Comparison of ENCODE assay signal across 24 cellular contexts in the genomic region with DNA sequence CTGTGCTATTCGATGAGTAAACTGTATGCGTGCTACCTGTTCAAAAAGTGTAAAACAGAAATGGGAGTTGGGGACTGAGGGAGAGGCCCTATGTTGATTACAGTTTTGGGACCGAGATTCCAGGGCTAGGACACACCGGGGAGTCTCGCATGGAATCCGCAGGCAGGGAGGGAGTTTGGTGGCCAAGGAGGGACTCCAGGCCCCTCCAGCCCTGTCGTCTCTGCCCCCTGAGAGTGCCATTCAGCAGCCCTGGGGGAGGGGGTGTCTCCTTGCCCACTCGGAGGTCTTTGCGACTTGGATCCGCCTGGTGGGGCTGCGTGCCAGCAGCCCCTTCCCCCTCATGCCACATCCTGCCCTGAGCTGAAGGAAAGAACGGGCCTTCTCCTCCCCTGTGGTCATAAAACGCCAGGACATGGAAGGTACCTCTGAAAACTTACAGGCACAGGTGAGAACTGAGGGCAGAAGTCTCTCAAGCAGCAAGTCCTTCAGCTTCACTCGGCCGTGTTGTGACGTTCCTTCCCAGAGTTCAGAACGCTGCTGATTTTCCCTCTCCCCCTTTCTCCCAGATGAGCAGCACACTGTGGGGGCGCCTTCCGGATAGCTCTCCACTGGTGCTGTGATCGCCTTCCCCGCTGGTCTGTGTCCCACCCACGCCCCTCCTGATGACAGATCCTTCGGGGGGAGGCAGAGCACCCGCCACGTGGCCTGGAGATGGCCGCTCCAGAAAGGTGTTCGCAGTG.
"Had no signal": no experiment of that assay in that cellular context is flagged by ENCODE, and none has a peak within 500 bp of the region (broad histone marks: within the 10 kb centered on the region; RNA-seq: fewer than 3 reads in every experiment).

No MANE protein-coding gene starts in this region.

- H3K27ac ChIP-seq: brain microvascular endothelial cell, coronary artery, gastrocnemius medialis, heart left ventricle, prostate gland, right atrium auricular region, skin epidermis, stomach, thoracic aorta had no signal

- H3K9me3 Mint-ChIP-seq: activated B cell treated with CpG ODN at 0.5 μM for 24 hours; activated CD4-positive, alpha-beta memory T cell treated with anti-CD3 and anti-CD28 coated beads for 36 hours; activated naive CD4-positive, alpha-beta T cell treated with anti-CD3 and anti-CD28 coated beads for 36 hours; activated naive CD8-positive, alpha-beta T cell treated with anti-CD3 and anti-CD28 coated beads, Interleukin-2, amount 50 U/mL, for 24 hours; activated T-helper 17 cell treated with anti-CD3 and anti-CD28 coated beads, Interleukin-2, amount 50 U/mL, for 72 hours; central memory CD8-positive, alpha-beta T cell; immature natural killer cell; mesothelial cell of epicardium; nephron; stimulated activated effector memory CD8-positive, alpha-beta T cell treated with anti-CD3 and anti-CD28 coated beads, Interleukin-12 subunit alpha, Interleukin-12 subunit beta, amount 100 ng/mL, for 72 hours; T-helper 2 cell treated with Interferon-gamma antibody and Interleukin-4, amounts not matched to agents 5 μg/mL and 100 μg/mL, for 36 hours had no signal

- H3K27ac Mint-ChIP-seq: activated B cell treated with CpG ODN at 0.5 μM for 24 hours; activated CD4-positive, alpha-beta memory T cell treated with anti-CD3 and anti-CD28 coated beads for 36 hours; activated naive CD4-positive, alpha-beta T cell treated with anti-CD3 and anti-CD28 coated beads for 36 hours; activated naive CD8-positive, alpha-beta T cell treated with anti-CD3 and anti-CD28 coated beads, Interleukin-2, amount 50 U/mL, for 24 hours; activated T-helper 17 cell treated with anti-CD3 and anti-CD28 coated beads, Interleukin-2, amount 50 U/mL, for 72 hours; mesothelial cell of epicardium; nephron; T-helper 2 cell treated with Interferon-gamma antibody and Interleukin-4, amounts not matched to agents 5 μg/mL and 100 μg/mL, for 36 hours had no signal

- DNase-seq: activated B cell treated with CpG ODN at 0.5 μM for 24 hours; activated CD4-positive, alpha-beta memory T cell treated with anti-CD3 and anti-CD28 coated beads for 36 hours; activated CD4-positive, alpha-beta T cell treated with anti-CD3 and anti-CD28 coated beads for 4 hours; activated naive CD4-positive, alpha-beta T cell treated with anti-CD3 and anti-CD28 coated beads for 36 hours; activated naive CD8-positive, alpha-beta T cell treated with anti-CD3 and anti-CD28 coated beads, Interleukin-2, amount 50 U/mL, for 24 hours; brain microvascular endothelial cell; effector CD4-positive, alpha-beta T cell; gastrocnemius medialis; immature natural killer cell; stimulated activated CD4-positive, alpha-beta T cell treated with anti-CD3 and anti-CD28 coated beads, Interleukin-4, amount 100 ng/mL, for 24 hours; stomach had no signal

- H3K4me1 ChIP-seq: prostate gland, stomach had no signal

- H3K4me3 Mint-ChIP-seq: activated B cell treated with CpG ODN at 0.5 μM for 24 hours; activated CD4-positive, alpha-beta memory T cell treated with anti-CD3 and anti-CD28 coated beads for 36 hours; activated naive CD4-positive, alpha-beta T cell treated with anti-CD3 and anti-CD28 coated beads for 36 hours; activated naive CD8-positive, alpha-beta T cell treated with anti-CD3 and anti-CD28 coated beads, Interleukin-2, amount 50 U/mL, for 24 hours; activated T-helper 17 cell treated with anti-CD3 and anti-CD28 coated beads, Interleukin-2, amount 50 U/mL, for 72 hours; central memory CD8-positive, alpha-beta T cell; immature natural killer cell; mesothelial cell of epicardium; nephron; stimulated activated effector memory CD8-positive, alpha-beta T cell treated with anti-CD3 and anti-CD28 coated beads, Interleukin-12 subunit alpha, Interleukin-12 subunit beta, amount 100 ng/mL, for 72 hours; T-helper 2 cell treated with Interferon-gamma antibody and Interleukin-4, amounts not matched to agents 5 μg/mL and 100 μg/mL, for 36 hours had no signal

- H3K4me1 Mint-ChIP-seq: activated naive CD8-positive, alpha-beta T cell treated with anti-CD3 and anti-CD28 coated beads, Interleukin-2, amount 50 U/mL, for 24 hours; activated T-helper 17 cell treated with anti-CD3 and anti-CD28 coated beads, Interleukin-2, amount 50 U/mL, for 72 hours; central memory CD8-positive, alpha-beta T cell; mesothelial cell of epicardium had no signal

- ATAC-seq: activated naive CD8-positive, alpha-beta T cell treated with anti-CD3 and anti-CD28 coated beads, Interleukin-2, amount 50 U/mL, for 24 hours; activated T-helper 17 cell treated with anti-CD3 and anti-CD28 coated beads, Interleukin-2, amount 50 U/mL, for 72 hours; esophagus mucosa; gastrocnemius medialis; heart left ventricle; stimulated activated effector memory CD8-positive, alpha-beta T cell treated with anti-CD3 and anti-CD28 coated beads, Interleukin-12 subunit alpha, Interleukin-12 subunit beta, amount 100 ng/mL, for 72 hours had no signal

- H3K27me3 ChIP-seq: brain microvascular endothelial cell, gastrocnemius medialis, heart left ventricle, right atrium auricular region, stomach had no signal

- H3K4me3 ChIP-seq: coronary artery, gastrocnemius medialis, heart left ventricle, prostate gland, right atrium auricular region, skin epidermis, stomach, thoracic aorta had no signal

- H3K36me3 ChIP-seq: brain microvascular endothelial cell, gastrocnemius medialis, prostate gland, thoracic aorta had no signal

- H3K36me3 Mint-ChIP-seq: immature natural killer cell had no signal

- H3K9me3 ChIP-seq: gastrocnemius medialis, heart left ventricle, prostate gland, right atrium auricular region, stomach, thoracic aorta had no signal

- H3K27me3 Mint-ChIP-seq: activated B cell treated with CpG ODN at 0.5 μM for 24 hours; activated CD4-positive, alpha-beta memory T cell treated with anti-CD3 and anti-CD28 coated beads for 36 hours; activated naive CD8-positive, alpha-beta T cell treated with anti-CD3 and anti-CD28 coated beads, Interleukin-2, amount 50 U/mL, for 24 hours; activated T-helper 17 cell treated with anti-CD3 and anti-CD28 coated beads, Interleukin-2, amount 50 U/mL, for 72 hours; central memory CD8-positive, alpha-beta T cell had no signal
